In the genomic region with DNA sequence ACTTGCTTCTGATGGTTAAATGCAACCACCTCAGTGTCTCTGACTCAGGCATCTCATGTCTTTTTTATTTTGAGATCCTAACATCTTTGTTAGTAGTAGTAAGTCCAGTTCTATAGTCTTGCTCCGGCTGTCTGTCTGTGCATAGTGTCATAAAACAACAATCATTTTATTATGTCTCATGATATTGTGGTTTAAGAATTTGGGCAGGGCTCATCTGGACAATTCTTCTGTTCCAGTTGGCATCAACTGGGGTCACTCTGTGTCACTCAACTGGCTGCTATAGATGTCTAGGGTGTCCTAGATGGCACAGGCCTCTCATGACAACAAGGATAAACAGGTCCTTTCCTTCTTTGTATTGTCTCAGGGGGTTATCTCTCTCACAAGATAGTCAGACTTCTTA, we compare ENCODE assay signal across 1 cellular context.
TF ChIP-seq lines count a peak whose summit lies in the region.

No MANE protein-coding gene starts in this region.

TF ChIP-seq in IMR-90, 13 proteins besides CTCF, POLR2A, EP300 and RAD21 (continued from another document):
- TF ChIP-seq, protein P1, sequence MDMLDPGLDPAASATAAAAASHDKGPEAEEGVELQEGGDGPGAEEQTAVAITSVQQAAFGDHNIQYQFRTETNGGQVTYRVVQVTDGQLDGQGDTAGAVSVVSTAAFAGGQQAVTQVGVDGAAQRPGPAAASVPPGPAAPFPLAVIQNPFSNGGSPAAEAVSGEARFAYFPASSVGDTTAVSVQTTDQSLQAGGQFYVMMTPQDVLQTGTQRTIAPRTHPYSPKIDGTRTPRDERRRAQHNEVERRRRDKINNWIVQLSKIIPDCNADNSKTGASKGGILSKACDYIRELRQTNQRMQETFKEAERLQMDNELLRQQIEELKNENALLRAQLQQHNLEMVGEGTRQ (IDR thresholded peaks at IDR 0.05; ENCODE audit: low read depth, low read length): no peak
- TF ChIP-seq MAFK (IDR thresholded peaks at IDR 0.05; ENCODE audit: low read depth, low read length) (no peak), RCOR1 (IDR thresholded peaks at IDR 0.05; ENCODE audit: insufficient replicate concordance, low read length) (no peak), CHD1 (IDR thresholded peaks at IDR 0.05; ENCODE audit: low read depth, low read length) (no peak), RFX5 (IDR thresholded peaks at IDR 0.05; ENCODE audit: low read depth, low read length) (no peak), NFE2L2 (IDR thresholded peaks at IDR 0.05; ENCODE audit: low read depth, low read length) (no peak), FOS (IDR thresholded peaks at IDR 0.05; ENCODE audit: low read depth, low read length) (no peak)
- TF ChIP-seq, protein P2, sequence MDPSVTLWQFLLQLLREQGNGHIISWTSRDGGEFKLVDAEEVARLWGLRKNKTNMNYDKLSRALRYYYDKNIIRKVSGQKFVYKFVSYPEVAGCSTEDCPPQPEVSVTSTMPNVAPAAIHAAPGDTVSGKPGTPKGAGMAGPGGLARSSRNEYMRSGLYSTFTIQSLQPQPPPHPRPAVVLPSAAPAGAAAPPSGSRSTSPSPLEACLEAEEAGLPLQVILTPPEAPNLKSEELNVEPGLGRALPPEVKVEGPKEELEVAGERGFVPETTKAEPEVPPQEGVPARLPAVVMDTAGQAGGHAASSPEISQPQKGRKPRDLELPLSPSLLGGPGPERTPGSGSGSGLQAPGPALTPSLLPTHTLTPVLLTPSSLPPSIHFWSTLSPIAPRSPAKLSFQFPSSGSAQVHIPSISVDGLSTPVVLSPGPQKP (IDR thresholded peaks at IDR 0.05; ENCODE audit: borderline replicate concordance, low read depth, low read length): no peak
